ENCODE assay signal across 15 cellular contexts in genomic region chr16:90009172-90009899, GRCh38. TPM values are rescaled to one million over a fixed set of nuclear protein-coding genes. Genes with fewer than 3 reads are reported as not detected.
DNase-seq lines count a peak whose midpoint lies in the region; ATAC-seq and TF ChIP-seq lines count a peak whose summit lies in the region.
"Had no signal": no experiment of that assay in that cellular context is flagged by ENCODE, and none has a peak within 500 bp of the region (broad histone marks: within the 10 kb centered on the region; RNA-seq: fewer than 3 reads in every experiment).

No MANE protein-coding gene starts in this region.

- peaks cover 19% of the 10 kb centered on the region for H3K4me1 ChIP-seq in CD8-positive, alpha-beta memory T cell (ENCODE audit: insufficient read depth, low read length)
- H3K4me1 ChIP-seq: prostate gland, suprapubic skin had no signal

- no peak overlapping the region for H3K27ac ChIP-seq in CD8-positive, alpha-beta memory T cell (ENCODE audit: low read depth, low read length)
- no peak overlapping the region for H3K27ac ChIP-seq in brain microvascular endothelial cell
- H3K27ac ChIP-seq: cardiac muscle cell, prostate gland, suprapubic skin had no signal

- no peak for TF ChIP-seq CTCF in nephron progenitor cell (IDR thresholded peaks at IDR 0.05)
- TF ChIP-seq CTCF in brain microvascular endothelial cell (IDR thresholded peaks at IDR 0.05; ENCODE audit: low read depth, low read length, missing control alignments) = no peak

- ATAC-seq in GM21367 (IDR thresholded peaks at IDR 0.05; ENCODE audit: unreplicated experiment) (peak; percentile 7), HG02642 (IDR thresholded peaks at IDR 0.05; ENCODE audit: poor library complexity, unreplicated experiment) (no peak)
- no peak for ATAC-seq in activated naive CD8-positive, alpha-beta T cell treated with anti-CD3 and anti-CD28 coated beads, Interleukin-2, amount 50 U/mL, for 24 hours

- H3K4me1 Mint-ChIP-seq in CD8-positive, alpha-beta memory T cell = peaks cover 14 to 15% (median 15%) of the 10 kb centered on the region in 3 donors
- peaks cover 24% of the 10 kb centered on the region for H3K4me1 Mint-ChIP-seq in activated naive CD8-positive, alpha-beta T cell treated with anti-CD3 and anti-CD28 coated beads, Interleukin-2, amount 50 U/mL, for 24 hours
- peaks cover 19% of the 10 kb centered on the region for H3K4me1 Mint-ChIP-seq in nephron progenitor cell
- H3K4me1 Mint-ChIP-seq: endodermal cell had no signal

- H3K36me3 ChIP-seq in CD8-positive, alpha-beta memory T cell (ENCODE audit: insufficient read depth, low read length) = no peaks in the 10 kb centered on the region
- H3K36me3 ChIP-seq in brain microvascular endothelial cell (replicated peaks) = no peaks in the 10 kb centered on the region
- H3K36me3 ChIP-seq: cardiac muscle cell, prostate gland, suprapubic skin had no signal

- DNase-seq in CD8-positive, alpha-beta memory T cell = no peak
- no peak for DNase-seq in activated naive CD8-positive, alpha-beta T cell treated with anti-CD3 and anti-CD28 coated beads, Interleukin-2, amount 50 U/mL, for 24 hours
- DNase-seq in nephron progenitor cell = no peak
- DNase-seq in brain microvascular endothelial cell = no peak
- DNase-seq in stimulated activated CD4-positive, alpha-beta T cell treated with anti-CD3 and anti-CD28 coated beads, Interleukin-4, amount 100 ng/mL, for 1 hour = no peak
- no peak for DNase-seq in hippocampal formation (lab: John Stamatoyannopoulos, UW)
- DNase-seq: C1 segment of cervical spinal cord, endodermal cell, NCI-H2029 treated with DMSO at 0.1 percent for 48 hours, NCI-H774 had no signal

- no peaks in the 10 kb centered on the region for H3K9me3 ChIP-seq in CD8-positive, alpha-beta memory T cell (ENCODE audit: low read length)
- H3K9me3 ChIP-seq: prostate gland, suprapubic skin had no signal

- no peaks in the 10 kb centered on the region for H3K27me3 ChIP-seq in CD8-positive, alpha-beta memory T cell (ENCODE audit: insufficient read depth, low read length, poor library complexity, severe bottlenecking)
- H3K27me3 ChIP-seq in brain microvascular endothelial cell (replicated peaks) = no peaks in the 10 kb centered on the region
- H3K27me3 ChIP-seq: cardiac muscle cell, suprapubic skin had no signal

- H3K27me3 Mint-ChIP-seq in CD8-positive, alpha-beta memory T cell = peaks cover 3 to 7% of the 10 kb centered on the region in 2 donors
- H3K27me3 Mint-ChIP-seq in activated naive CD8-positive, alpha-beta T cell treated with anti-CD3 and anti-CD28 coated beads, Interleukin-2, amount 50 U/mL, for 24 hours = no peaks in the 10 kb centered on the region
- no peaks in the 10 kb centered on the region for H3K27me3 Mint-ChIP-seq in nephron progenitor cell (ENCODE audit: low read depth, poor library complexity)

- peak overlapping the region; percentile 65 for H3K4me3 ChIP-seq in CD8-positive, alpha-beta memory T cell (ENCODE audit: low read length)
- no peak overlapping the region for H3K4me3 ChIP-seq in brain microvascular endothelial cell (ENCODE audit: low read depth, low read length)
- H3K4me3 ChIP-seq: cardiac muscle cell, prostate gland, suprapubic skin had no signal

- in situ Hi-C loops in brain microvascular endothelial cell (cut with HindIII; ENCODE audit: low pct_ligation_motif_present, low sequenced_read_pairs) = no loop called here

- CTCF ChIA-PET in CD8-positive, alpha-beta memory T cell (lab: Charles Lee) = interaction anchor here (1.1 to 1.6 kb wide), 3 partner anchors 8 to 11 kb away, joined by 3 read pairs; no protein-coding TSS in a partner anchor

- H3K36me3 Mint-ChIP-seq in CD8-positive, alpha-beta memory T cell = no peaks in the 10 kb centered on the region
- H3K36me3 Mint-ChIP-seq in activated naive CD8-positive, alpha-beta T cell treated with anti-CD3 and anti-CD28 coated beads, Interleukin-2, amount 50 U/mL, for 24 hours (ENCODE audit: low read depth) = no peaks in the 10 kb centered on the region
- no peaks in the 10 kb centered on the region for H3K36me3 Mint-ChIP-seq in nephron progenitor cell (ENCODE audit: low read depth)

- peak overlapping the region; percentile 76 to 88 (median 80) for H3K4me3 Mint-ChIP-seq in CD8-positive, alpha-beta memory T cell
- peak overlapping the region; percentile 65 for H3K4me3 Mint-ChIP-seq in activated naive CD8-positive, alpha-beta T cell treated with anti-CD3 and anti-CD28 coated beads, Interleukin-2, amount 50 U/mL, for 24 hours
- H3K4me3 Mint-ChIP-seq in nephron progenitor cell = no peak overlapping the region
- H3K4me3 Mint-ChIP-seq: endodermal cell had no signal

- H3K27ac Mint-ChIP-seq in CD8-positive, alpha-beta memory T cell = peak overlapping the region in 4 of 8 donors; percentile 32 to 61 (median 46)
- H3K27ac Mint-ChIP-seq in activated naive CD8-positive, alpha-beta T cell treated with anti-CD3 and anti-CD28 coated beads, Interleukin-2, amount 50 U/mL, for 24 hours = no peak overlapping the region
- peak overlapping the region; percentile 79 for H3K27ac Mint-ChIP-seq in nephron progenitor cell
- H3K27ac Mint-ChIP-seq: endodermal cell had no signal

- H3K9me3 Mint-ChIP-seq in CD8-positive, alpha-beta memory T cell = no peaks in the 10 kb centered on the region
- H3K9me3 Mint-ChIP-seq in activated naive CD8-positive, alpha-beta T cell treated with anti-CD3 and anti-CD28 coated beads, Interleukin-2, amount 50 U/mL, for 24 hours = no peaks in the 10 kb centered on the region
- no peaks in the 10 kb centered on the region for H3K9me3 Mint-ChIP-seq in nephron progenitor cell
- H3K9me3 Mint-ChIP-seq: endodermal cell had no signal

- POLR2A ChIA-PET in CD8-positive, alpha-beta memory T cell (lab: Charles Lee) = interaction anchor here (0.5 to 0.7 kb wide), 3 partner anchors 9 to 166 kb away, joined by 3 to 5 read pairs (median 3); no protein-coding TSS in a partner anchor

RNA-seq across cellular contexts. Expression of gene DBNDD1, which starts 9.9 kb away (rescaled TPM):
- under 1 TPM; 0.13 to 0.18 TPM for total RNA-seq in CD8-positive, alpha-beta memory T cell
- polyA plus RNA-seq in CD8-positive, alpha-beta memory T cell = 0.94 TPM
